Comparison of ENCODE assay signal across 20 cellular contexts in genomic region chr6:160979063-160979708, GRCh38. TPM values are rescaled to one million over a fixed set of nuclear protein-coding genes. Genes with fewer than 3 reads are reported as not detected.
DNase-seq lines count a peak whose midpoint lies in the region; ATAC-seq and TF ChIP-seq lines count a peak whose summit lies in the region.
"Had no signal": no experiment of that assay in that cellular context is flagged by ENCODE, and none has a peak within 500 bp of the region (broad histone marks: within the 10 kb centered on the region; RNA-seq: fewer than 3 reads in every experiment).

No MANE protein-coding gene starts in this region.

- H3K9me3 ChIP-seq in breast epithelium (peaks cover 8 to 11% of the 10 kb centered on the region in 2 donors), gastroesophageal sphincter (no peaks in the 10 kb centered on the region), gastrocnemius medialis (no peaks in the 10 kb centered on the region), mucosa of descending colon (peaks cover 11% of the 10 kb centered on the region), ascending aorta (no peaks in the 10 kb centered on the region)
- H3K9me3 ChIP-seq: ovary, tibial artery had no signal

- CTCF ChIA-PET in MCF 10A (lab: Yijun Ruan, JAX) = interaction anchor here (1.0 to 1.9 kb wide), 3 partner anchors 13 to 246 kb away, joined by 3 to 5 read pairs (median 5); no protein-coding TSS in a partner anchor

- peak overlapping the region; percentile 6 to 73 for H3K27ac ChIP-seq in breast epithelium
- peak overlapping the region in 1 of 4 donors; percentile 40 for H3K27ac ChIP-seq in gastroesophageal sphincter
- no peak overlapping the region for H3K27ac ChIP-seq in gastrocnemius medialis
- no peak overlapping the region for H3K27ac ChIP-seq in ascending aorta
- H3K27ac ChIP-seq: A549, ovary, SJCRH30, tibial artery had no signal

- peaks cover 6% of the 10 kb centered on the region for H3K9me3 Mint-ChIP-seq in MCF 10A (ENCODE audit: unreplicated experiment)

- TF ChIP-seq POLR2A in breast epithelium (IDR thresholded peaks at IDR 0.05) (no peak), gastroesophageal sphincter (IDR thresholded peaks at IDR 0.05) (no peak), gastrocnemius medialis (IDR thresholded peaks at IDR 0.05) (no peak)

- ATAC-seq in gastroesophageal sphincter (peak; percentile 63), gastrocnemius medialis (no peak), mucosa of descending colon (no peak), GM18858 (IDR thresholded peaks at IDR 0.05; ENCODE audit: unreplicated experiment) (no peak)
- ATAC-seq: GM12878, left colon had no signal

- H3K27me3 ChIP-seq in breast epithelium (no peaks in the 10 kb centered on the region), gastroesophageal sphincter (peaks cover 11% of the 10 kb centered on the region), gastrocnemius medialis (no peaks in the 10 kb centered on the region), ascending aorta (no peaks in the 10 kb centered on the region)
- H3K27me3 ChIP-seq: ovary, SJCRH30, tibial artery had no signal

- in situ Hi-C loops in gastrocnemius medialis (cut with MboI; ENCODE audit: low sequenced_read_pairs in 4 of 4) = no loop called here

- TF ChIP-seq EP300 in gastroesophageal sphincter (IDR thresholded peaks at IDR 0.05) = no peak

- H3K4me3 ChIP-seq in breast epithelium = no peak overlapping the region
- no peak overlapping the region for H3K4me3 ChIP-seq in gastroesophageal sphincter
- no peak overlapping the region for H3K4me3 ChIP-seq in gastrocnemius medialis
- H3K4me3 ChIP-seq in mucosa of descending colon = no peak overlapping the region
- no peak overlapping the region for H3K4me3 ChIP-seq in ascending aorta
- H3K4me3 ChIP-seq: A549, GM12878, ovary, SJCRH30, tibial artery had no signal

- peaks cover 9% of the 10 kb centered on the region for H3K4me1 Mint-ChIP-seq in MCF 10A (ENCODE audit: insufficient read depth, unreplicated experiment)

- POLR2A ChIA-PET in MCF 10A (lab: Yijun Ruan, JAX) = no interaction called here

- no peaks in the 10 kb centered on the region for H3K27me3 Mint-ChIP-seq in MCF 10A (ENCODE audit: insufficient read depth, unreplicated experiment)

- H3K36me3 Mint-ChIP-seq in MCF 10A (ENCODE audit: insufficient read depth, unreplicated experiment) = no peaks in the 10 kb centered on the region

- H3K4me1 ChIP-seq in breast epithelium (no peaks in the 10 kb centered on the region), gastroesophageal sphincter (peaks cover 0 to 13% (median 5%) of the 10 kb centered on the region in 3 donors), gastrocnemius medialis (no peaks in the 10 kb centered on the region), mucosa of descending colon (ENCODE audit: low read depth) (no peaks in the 10 kb centered on the region), ascending aorta (peaks cover 0 to 7% of the 10 kb centered on the region in 2 donors)
- H3K4me1 ChIP-seq: A549 had no signal

- H3K36me3 ChIP-seq in breast epithelium (no peaks in the 10 kb centered on the region), gastroesophageal sphincter (no peaks in the 10 kb centered on the region), gastrocnemius medialis (no peaks in the 10 kb centered on the region), mucosa of descending colon (ENCODE audit: low read depth) (no peaks in the 10 kb centered on the region), ascending aorta (no peaks in the 10 kb centered on the region)
- H3K36me3 ChIP-seq: ovary, SJCRH30, tibial artery had no signal

- TF ChIP-seq CTCF in breast epithelium (IDR thresholded peaks at IDR 0.05) = no peak
- no peak for TF ChIP-seq CTCF in MCF 10A (IDR thresholded peaks at IDR 0.05; ENCODE audit: unreplicated experiment)
- no peak for TF ChIP-seq CTCF in gastroesophageal sphincter (IDR thresholded peaks at IDR 0.05)
- no peak for TF ChIP-seq CTCF in gastrocnemius medialis (IDR thresholded peaks at IDR 0.05 in 4 of 5, conservative IDR thresholded peaks at IDR 0.05 in 1 of 5)
- TF ChIP-seq CTCF in mucosa of descending colon (IDR thresholded peaks at IDR 0.05) = no peak
- TF ChIP-seq CTCF in ascending aorta (IDR thresholded peaks at IDR 0.05) = no peak

- BruUV-seq in MCF 10A (replicated peaks; lab: Mats Ljungman, UMichigan) = no TSS peak

- no peak overlapping the region for H3K4me3 Mint-ChIP-seq in MCF 10A (ENCODE audit: unreplicated experiment)
- H3K4me3 Mint-ChIP-seq: activated naive CD4-positive, alpha-beta T cell treated with anti-CD3 and anti-CD28 coated beads for 36 hours had no signal

- intact Hi-C loops in breast epithelium (cut with DNase I; ENCODE audit: low total_unique reads) (no loop called here), MCF 10A (cut with micrococcal nuclease) (no loop called here), gastrocnemius medialis (cut with DNase I; ENCODE audit: low total_unique reads) (no loop called here), mucosa of descending colon (cut with DNase I, micrococcal nuclease) (no loop called here), ascending aorta (cut with DNase I) (no loop called here)

- 37 to 40% methylated on average over 5 to 7 of the region's 8 CpGs for WGBS in gastroesophageal sphincter (ENCODE audit: low coverage in 1 of 2), 2 donors

- DNase-seq in breast epithelium (ENCODE audit: low spot score in 2 of 2) (no peak), MCF 10A (ENCODE audit: unreplicated experiment) (no peak), amniotic epithelial cell (ENCODE audit: low read depth) (peak; percentile 78), gastrocnemius medialis (no peak), mucosa of descending colon (no peak), ascending aorta (ENCODE audit: low spot score in 2 of 2) (no peak)
- DNase-seq: activated CD4-positive, alpha-beta T cell treated with anti-CD3 and anti-CD28 coated beads for 48 hours; activated CD8-positive, alpha-beta memory T cell treated with anti-CD3 and anti-CD28 coated beads, Interleukin-2, amount 50 U/mL, for 48 hours; activated naive CD4-positive, alpha-beta T cell treated with anti-CD3 and anti-CD28 coated beads for 36 hours; dermis blood vessel endothelial cell; left colon; NCI-H2029; ovary; small intestine; tibial artery had no signal

- no peak overlapping the region for H3K27ac Mint-ChIP-seq in MCF 10A (ENCODE audit: low read depth, unreplicated experiment)
- H3K27ac Mint-ChIP-seq: activated naive CD4-positive, alpha-beta T cell treated with anti-CD3 and anti-CD28 coated beads for 36 hours had no signal

RNA-seq across cellular contexts. Expression of gene MAP3K4, which starts 12.4 kb away (rescaled TPM):
- total RNA-seq in breast epithelium = 10 to 100 TPM; 24.6 to 49.2 (median 45.2) TPM
- total RNA-seq in MCF 10A (2022) = 30.9 and 38.7 TPM in 2 replicates
- total RNA-seq in gastroesophageal sphincter = 10 to 100 TPM; 23.0 to 29.3 (median 26.8) TPM
- 10 to 100 TPM; 17.4 to 28.1 (median 23.6) TPM for total RNA-seq in gastrocnemius medialis
- 10 to 100 TPM; 32.8 to 58.3 (median 34.7) TPM for total RNA-seq in mucosa of descending colon
- total RNA-seq in ascending aorta = 14.9 TPM

Comparison
In these comparisons a context has a peak if more than half of its experiments do, and no peak if none do; other contexts are left out.
1. H3K27ac ChIP-seq: peak in breast epithelium (2 of 2); none in gastrocnemius medialis (0 of 4) and ascending aorta (0 of 2).